ENCODE assay signal across 24 cellular contexts in genomic region chr22:50459016-50459415, GRCh38. TPM values are rescaled to one million over a fixed set of nuclear protein-coding genes. Genes with fewer than 3 reads are reported as not detected.
DNase-seq lines count a peak whose midpoint lies in the region; ATAC-seq, FAIRE-seq and TF ChIP-seq lines count a peak whose summit lies in the region.
"Had no signal": no experiment of that assay in that cellular context is flagged by ENCODE, and none has a peak within 500 bp of the region (broad histone marks: within the 10 kb centered on the region; RNA-seq: fewer than 3 reads in every experiment).

No MANE protein-coding gene starts in this region.

- no peak overlapping the region for H3K4me3 ChIP-seq in GM12878
- H3K4me3 ChIP-seq: A549; BLaER1 treated with 17β-estradiol and CSF1 and Interleukin-3, amounts not matched to agents 10 nM and 100 nM; HAP-1 had no signal

- intact Hi-C loops in activated naive CD4-positive, alpha-beta T cell treated with anti-CD3 and anti-CD28 coated beads for 36 hours (cut with micrococcal nuclease): loop anchor here (5.0 kb wide), 1 partner anchor 38 kb away; no protein-coding TSS in a partner anchor
- intact Hi-C loops in GM12878 (cut with micrococcal nuclease; ENCODE audit: unreplicated experiment): no loop called here

- POLR2A ChIA-PET in GM12878 (lab: Charles Lee): no interaction called here

- H3K9me3 Mint-ChIP-seq in activated naive CD4-positive, alpha-beta T cell treated with anti-CD3 and anti-CD28 coated beads for 36 hours: no peaks in the 10 kb centered on the region
- H3K9me3 Mint-ChIP-seq in stimulated activated naive B cell treated with anti-CD40 and anti-IgM and Interleukin-4, amounts not matched to agents 10 μg/mL and 1 μg/mL and 100 μg/mL, for 72 hours: no peaks in the 10 kb centered on the region
- H3K9me3 Mint-ChIP-seq: CD4-positive, alpha-beta T cell; CD8-positive, alpha-beta memory T cell had no signal

- no peak for TF ChIP-seq RAD21 in GM12878 (IDR thresholded peaks at IDR 0.05; ENCODE audit: insufficient read depth, low read depth, low read length)

- no peaks in the 10 kb centered on the region for H4K20me1 ChIP-seq in GM12878 (ENCODE audit: control insufficient read depth, insufficient read depth)

- TF ChIP-seq CTCF in GM12878 (IDR thresholded peaks at IDR 0.05 in 2 of 3, conservative IDR thresholded peaks at IDR 0.05 in 1 of 3; ENCODE audit: control insufficient read depth in 2 of 3, extremely low read depth in 1 of 3, insufficient read depth in 1 of 3, low read depth in 3 of 3, low read length in 3 of 3): no peak

- 98% methylated on average over 17 of the region's 22 CpGs for WGBS in GM12878 (ENCODE audit: insufficient coverage, insufficient replicate concordance, low lambda C conversion rate, missing lambda C conversion rate)

- no peak overlapping the region for H3K9ac ChIP-seq in GM12878 (ENCODE audit: control insufficient read depth, insufficient read depth, low read length)
- H3K9ac ChIP-seq: BLaER1 treated with 17β-estradiol and CSF1 and Interleukin-3, amounts not matched to agents 10 nM and 100 nM had no signal

- no peaks in the 10 kb centered on the region for H3K27me3 Mint-ChIP-seq in activated naive CD4-positive, alpha-beta T cell treated with anti-CD3 and anti-CD28 coated beads for 36 hours (ENCODE audit: low read depth)
- H3K27me3 Mint-ChIP-seq in stimulated activated naive B cell treated with anti-CD40 and anti-IgM and Interleukin-4, amounts not matched to agents 10 μg/mL and 1 μg/mL and 100 μg/mL, for 72 hours: no peaks in the 10 kb centered on the region
- H3K27me3 Mint-ChIP-seq: CD4-positive, alpha-beta T cell; CD8-positive, alpha-beta memory T cell had no signal

- no peaks in the 10 kb centered on the region for H3K79me2 ChIP-seq in GM12878 (ENCODE audit: control insufficient read depth, insufficient read depth, low read length)

- no peak for TF ChIP-seq EP300 in GM12878 (IDR thresholded peaks at IDR 0.05; ENCODE audit: borderline replicate concordance in 1 of 2, control insufficient read depth in 1 of 2, low read depth in 2 of 2, low read length in 2 of 2)

- no peak for ATAC-seq in GM12878
- ATAC-seq in stimulated activated naive B cell treated with anti-CD40 and anti-IgM and Interleukin-4, amounts not matched to agents 10 μg/mL and 1 μg/mL and 100 μg/mL, for 72 hours (replicated peaks): no peak
- ATAC-seq in stimulated activated naive CD8-positive, alpha-beta T cell treated with anti-CD3 and anti-CD28 coated beads, Interleukin-15, Interleukin-2, amounts not matched to agents 100 U/mL and 50 U/mL, for 24 hours: no peak
- ATAC-seq: A549 had no signal

- BruUV-seq in GM12878 (replicated peaks; lab: Mats Ljungman, UMichigan): no TSS peak

- no peak for DNase-seq in activated naive CD4-positive, alpha-beta T cell treated with anti-CD3 and anti-CD28 coated beads for 36 hours
- no peak for DNase-seq in activated naive CD4-positive, alpha-beta T cell treated with Interleukin-2 at 50 U/mL for 16 hours
- no peak for DNase-seq in GM12878 (ENCODE audit: low read depth, low spot score)
- DNase-seq in stimulated activated naive B cell treated with anti-CD40 and anti-IgM and Interleukin-4, amounts not matched to agents 10 μg/mL and 1 μg/mL and 100 μg/mL, for 72 hours: no peak
- DNase-seq in kidney glomerular epithelial cell (lab: John Stamatoyannopoulos, UW): no peak
- DNase-seq in stimulated activated naive CD8-positive, alpha-beta T cell treated with anti-CD3 and anti-CD28 coated beads, Interleukin-15, Interleukin-2, amounts not matched to agents 100 U/mL and 50 U/mL, for 24 hours: no peak
- DNase-seq: 8988T; ACHN; AML-193; BE2C; CD4-positive, alpha-beta T cell; CD8-positive, alpha-beta memory T cell; DMS 273 treated with DMSO at 0.1 percent for 48 hours; DMS79; EL; GF-D8; GOT3 had no signal

- no peak overlapping the region for H3K4me3 Mint-ChIP-seq in activated naive CD4-positive, alpha-beta T cell treated with anti-CD3 and anti-CD28 coated beads for 36 hours
- H3K4me3 Mint-ChIP-seq in stimulated activated naive B cell treated with anti-CD40 and anti-IgM and Interleukin-4, amounts not matched to agents 10 μg/mL and 1 μg/mL and 100 μg/mL, for 72 hours: no peak overlapping the region
- H3K4me3 Mint-ChIP-seq: CD14-positive monocyte; CD4-positive, alpha-beta T cell had no signal

- H3K4me1 Mint-ChIP-seq in activated naive CD4-positive, alpha-beta T cell treated with anti-CD3 and anti-CD28 coated beads for 36 hours (ENCODE audit: low read depth): no peaks in the 10 kb centered on the region
- peaks cover 5 to 10% of the 10 kb centered on the region in 2 donors for H3K4me1 Mint-ChIP-seq in stimulated activated naive B cell treated with anti-CD40 and anti-IgM and Interleukin-4, amounts not matched to agents 10 μg/mL and 1 μg/mL and 100 μg/mL, for 72 hours
- H3K4me1 Mint-ChIP-seq: CD14-positive monocyte; CD8-positive, alpha-beta memory T cell had no signal

- no peak for FAIRE-seq in GM12878 (lab: Jason Lieb, UNC)
- FAIRE-seq: A549, D721Med, GM12892, H54 had no signal

- H3K9me3 ChIP-seq in GM12878 (replicated peaks; ENCODE audit: control insufficient read depth, insufficient read depth, low read length): no peaks in the 10 kb centered on the region
- H3K9me3 ChIP-seq: A549; BE2C; BLaER1 treated with 17β-estradiol and CSF1 and Interleukin-3, amounts not matched to agents 10 nM and 100 nM; HAP-1 had no signal

- peaks cover 21% of the 10 kb centered on the region for H3K36me3 Mint-ChIP-seq in activated naive CD4-positive, alpha-beta T cell treated with anti-CD3 and anti-CD28 coated beads for 36 hours (ENCODE audit: low read depth)
- peaks cover 53 to 69% of the 10 kb centered on the region in 2 donors for H3K36me3 Mint-ChIP-seq in stimulated activated naive B cell treated with anti-CD40 and anti-IgM and Interleukin-4, amounts not matched to agents 10 μg/mL and 1 μg/mL and 100 μg/mL, for 72 hours

- TF ChIP-seq POLR2A in GM12878 (IDR thresholded peaks at IDR 0.05; ENCODE audit: low read depth, low read length): peak; percentile 18; the same call in 1 of the 2 replicates

- no peak overlapping the region for H2AFZ ChIP-seq in GM12878 (ENCODE audit: control insufficient read depth, low read depth, low read length)

- RAD21 ChIA-PET in GM12878 (lab: Charles Lee; ENCODE audit: unreplicated experiment): no interaction called here

- H3K27ac Mint-ChIP-seq in activated naive CD4-positive, alpha-beta T cell treated with anti-CD3 and anti-CD28 coated beads for 36 hours: peak overlapping the region; percentile 36
- peak overlapping the region; percentile 49 for H3K27ac Mint-ChIP-seq in stimulated activated naive B cell treated with anti-CD40 and anti-IgM and Interleukin-4, amounts not matched to agents 10 μg/mL and 1 μg/mL and 100 μg/mL, for 72 hours
- H3K27ac Mint-ChIP-seq: CD4-positive, alpha-beta T cell had no signal

- H3K27me3 ChIP-seq in GM12878 (replicated peaks in 1 of 2; ENCODE audit: control insufficient read depth in 2 of 2, insufficient read depth in 2 of 2, low read length in 1 of 2): no peaks in the 10 kb centered on the region
- H3K27me3 ChIP-seq: BE2C; BLaER1 treated with 17β-estradiol and CSF1 and Interleukin-3, amounts not matched to agents 10 nM and 100 nM had no signal

- in situ Hi-C loops in GM12878 (cut with MboI): no loop called here

- no peak overlapping the region for H3K4me2 ChIP-seq in GM12878 (ENCODE audit: control insufficient read depth, insufficient read depth)
- H3K4me2 ChIP-seq: A549; BLaER1 treated with 17β-estradiol and CSF1 and Interleukin-3, amounts not matched to agents 10 nM and 100 nM had no signal

- H3K4me1 ChIP-seq in GM12878 (ENCODE audit: control insufficient read depth, insufficient read depth, low read length): no peaks in the 10 kb centered on the region
- H3K4me1 ChIP-seq: A549, BE2C, HAP-1 had no signal

- SMC1A ChIA-PET in GM12878 (lab: Charles Lee; ENCODE audit: uncharacterized antibody, unreplicated experiment): no interaction called here

- H3K36me3 ChIP-seq in GM12878 (ENCODE audit: control insufficient read depth in 2 of 2, insufficient read depth in 2 of 2, low read length in 1 of 2): peaks cover 9 to 54% of the 10 kb centered on the region in 2 experiments; a peak in 3 of 4 replicates

- CTCF ChIA-PET in activated naive CD4-positive, alpha-beta T cell treated with anti-CD3 and anti-CD28 coated beads for 36 hours (lab: Charles Lee): interaction anchor here (1.4 to 3.6 kb wide), 2 partner anchors 11 to 38 kb away, joined by 3 to 16 read pairs; no protein-coding TSS in a partner anchor
- CTCF ChIA-PET in GM12878 (lab: Yijun Ruan, JAX): interaction anchor here (1.3 to 1.4 kb wide), 2 partner anchors 104 to 162 kb away, joined by 3 read pairs; partner anchors contain the start of gene SYCE3

- no peak overlapping the region for H3K27ac ChIP-seq in GM12878 (ENCODE audit: control insufficient read depth, insufficient read depth)
- H3K27ac ChIP-seq: A549; BLaER1 treated with 17β-estradiol and CSF1 and Interleukin-3, amounts not matched to agents 10 nM and 100 nM had no signal

RNA-seq across cellular contexts. Expression of gene SBF1, which starts 15.8 kb away (rescaled TPM):
- 100 to 1,000 TPM; 100 TPM for total RNA-seq in activated naive CD4-positive, alpha-beta T cell treated with anti-CD3 and anti-CD28 coated beads for 36 hours
- 103 and 115 TPM in 2 replicates for total RNA-seq in GM12878 (2013; cell fraction: nucleolus; rRNA removed)
- 42.7 and 48.0 TPM in 2 replicates for total RNA-seq in GM12878 (2014; rRNA removed)
- total RNA-seq in GM12878 (2014; rRNA removed; fragmentation: Illumina TruSeq; extraction: Trizol): 14.6 and 16.1 TPM in 2 replicates
- 77.9 and 95.0 TPM in 2 replicates for total RNA-seq in GM12878 (2021)
- polyA plus RNA-seq in GM12878 (2011; ENCODE audit: low read depth): 12.7 TPM
- polyA plus RNA-seq in GM12878 (2011; rRNA removed): 11.1 and 19.5 TPM in 2 replicates
- polyA plus RNA-seq in GM12878 (2011; cell fraction: cytosol; rRNA removed): 30.3 and 43.4 TPM in 2 replicates
- polyA plus RNA-seq in GM12878 (2011; cell fraction: nucleus; rRNA removed): 215 and 252 TPM in 2 replicates
- polyA plus RNA-seq in GM12878 (2012): 25.9 and 33.5 TPM in 2 replicates
- polyA plus RNA-seq in GM12878 (2014; fragmentation: Illumina TruSeq; extraction: Trizol): 1.2 and 7.4 TPM in 2 replicates
- 1 to 10 TPM in 1 of 2 experiments, under 1 TPM in 1; 0.23 to 1.2 TPM for polyA plus RNA-seq in GM12878 (2014; fragmentation: Nextera tagmentation; extraction: Ambion mirVana)
- polyA plus RNA-seq in GM12878 (2014; rRNA removed): 42.2 and 47.5 TPM in 2 replicates
- polyA plus RNA-seq in GM12878 (2016; fragmentation: Nextera tagmentation; extraction: Ambion mirVana): 10 to 100 TPM; 10.0 to 28.6 TPM
- 46.5 and 73.5 TPM in 2 replicates for polyA minus RNA-seq in GM12878 (2011; rRNA and poly(A)+ RNA removed)
- 27.6 and 33.4 TPM in 2 replicates for polyA minus RNA-seq in GM12878 (2011; cell fraction: cytosol; rRNA and poly(A)+ RNA removed)
- 76.3 and 127 TPM in 2 replicates for polyA minus RNA-seq in GM12878 (2011; cell fraction: nucleus; rRNA and poly(A)+ RNA removed)

RNA-seq across cellular contexts. Expression of gene ADM2, which starts 22.3 kb away (rescaled TPM):
- 1 to 10 TPM; 7.5 to 8.3 TPM for total RNA-seq in activated naive CD4-positive, alpha-beta T cell treated with anti-CD3 and anti-CD28 coated beads for 36 hours
- 0.69 and 0.75 TPM in 2 replicates for total RNA-seq in GM12878 (2013; cell fraction: nucleolus; rRNA removed)
- 0.06 and 0.16 TPM in 2 replicates for total RNA-seq in GM12878 (2014; rRNA removed)
- total RNA-seq in GM12878 (2014; rRNA removed; fragmentation: Illumina TruSeq; extraction: Trizol): 0.04 TPM in 1 of 2 replicates, not detected in the other
- 0.31 and 0.48 TPM in 2 replicates for total RNA-seq in GM12878 (2021)
- polyA plus RNA-seq in GM12878 (2011; ENCODE audit: low read depth): 0.67 TPM
- 0.23 and 0.30 TPM in 2 replicates for polyA plus RNA-seq in GM12878 (2011; rRNA removed)
- 0.40 TPM in 2 replicates for polyA plus RNA-seq in GM12878 (2011; cell fraction: cytosol; rRNA removed)
- polyA plus RNA-seq in GM12878 (2011; cell fraction: nucleus; rRNA removed): 0.73 and 0.93 TPM in 2 replicates
- polyA plus RNA-seq in GM12878 (2012): 1.5 and 1.9 TPM in 2 replicates
- polyA plus RNA-seq in GM12878 (2014; fragmentation: Illumina TruSeq; extraction: Trizol): 0.04 TPM in 1 of 2 replicates, not detected in the other
- polyA plus RNA-seq in GM12878 (2014; fragmentation: Nextera tagmentation; extraction: Ambion mirVana): under 1 TPM in 1 of 2 experiments, not detected in 1; 0.02 TPM
- polyA plus RNA-seq in GM12878 (2014; rRNA removed): 0.14 and 0.33 TPM in 2 replicates
- polyA plus RNA-seq in GM12878 (2016; fragmentation: Nextera tagmentation; extraction: Ambion mirVana): under 1 TPM in 1 of 2 experiments, not detected in 1; 0.17 TPM
- polyA minus RNA-seq in GM12878 (2011; rRNA and poly(A)+ RNA removed): 0.15 and 0.57 TPM in 2 replicates
- 0.42 and 0.67 TPM in 2 replicates for polyA minus RNA-seq in GM12878 (2011; cell fraction: cytosol; rRNA and poly(A)+ RNA removed)
- polyA minus RNA-seq in GM12878 (2011; cell fraction: nucleus; rRNA and poly(A)+ RNA removed): 0.36 and 0.48 TPM in 2 replicates
- polyA plus RNA-seq: CD14-positive monocyte had no signal

RNA-seq across cellular contexts. Expression of gene MIOX, which starts 27.6 kb away (rescaled TPM):
- total RNA-seq in activated naive CD4-positive, alpha-beta T cell treated with anti-CD3 and anti-CD28 coated beads for 36 hours: under 1 TPM in 1 of 2 experiments, not detected in 1; 0.31 TPM
- total RNA-seq in GM12878 (2013; cell fraction: nucleolus; rRNA removed): 0.65 TPM in 1 of 2 replicates, not detected in the other
- total RNA-seq in GM12878 (2014; rRNA removed) (not detected in 2 replicates), GM12878 (2014; rRNA removed; fragmentation: Illumina TruSeq; extraction: Trizol) (not detected in 2 replicates), GM12878 (2021) (not detected in 2 replicates)
- polyA plus RNA-seq in GM12878 (2011; ENCODE audit: low read depth): not detected
- polyA plus RNA-seq in GM12878 (2011; rRNA removed) (0.13 and 0.31 TPM in 2 replicates), GM12878 (2014; fragmentation: Illumina TruSeq; extraction: Trizol) (0.10 TPM in 1 of 2 replicates, not detected in the other), GM12878 (2014; fragmentation: Nextera tagmentation; extraction: Ambion mirVana) (not detected), GM12878 (2014; rRNA removed) (0.36 TPM in 1 of 2 replicates, not detected in the other), GM12878 (2016; fragmentation: Nextera tagmentation; extraction: Ambion mirVana) (not detected)
- polyA plus RNA-seq in GM12878 (2011; cell fraction: cytosol; rRNA removed): 0.12 and 0.64 TPM in 2 replicates
- polyA plus RNA-seq in GM12878 (2011; cell fraction: nucleus; rRNA removed): 1.4 and 2.2 TPM in 2 replicates
- polyA plus RNA-seq in GM12878 (2012): not detected in 2 replicates
- polyA minus RNA-seq in GM12878 (2011; rRNA and poly(A)+ RNA removed): 0.41 TPM in 1 of 2 replicates, not detected in the other
- not detected in 2 replicates for polyA minus RNA-seq in GM12878 (2011; cell fraction: cytosol; rRNA and poly(A)+ RNA removed)
- not detected in 2 replicates for polyA minus RNA-seq in GM12878 (2011; cell fraction: nucleus; rRNA and poly(A)+ RNA removed)
- total RNA-seq: CD4-positive, alpha-beta T cell had no signal
- polyA plus RNA-seq: CD14-positive monocyte; CD8-positive, alpha-beta memory T cell had no signal

RNA-seq across cellular contexts. Expression of gene LMF2, which starts 48.5 kb away (rescaled TPM):
- 10 to 100 TPM; 41.4 to 42.0 TPM for total RNA-seq in activated naive CD4-positive, alpha-beta T cell treated with anti-CD3 and anti-CD28 coated beads for 36 hours
- 34.3 and 36.8 TPM in 2 replicates for total RNA-seq in GM12878 (2013; cell fraction: nucleolus; rRNA removed)
- total RNA-seq in GM12878 (2014; rRNA removed) (32.2 and 34.9 TPM in 2 replicates), GM12878 (2014; rRNA removed; fragmentation: Illumina TruSeq; extraction: Trizol) (5.5 and 5.7 TPM in 2 replicates), GM12878 (2021) (54.7 and 57.5 TPM in 2 replicates)
- polyA plus RNA-seq in GM12878 (2011; ENCODE audit: low read depth): 10.2 TPM
- polyA plus RNA-seq in GM12878 (2011; rRNA removed) (2.3 and 7.6 TPM in 2 replicates), GM12878 (2014; fragmentation: Illumina TruSeq; extraction: Trizol) (0.44 and 3.4 TPM in 2 replicates), GM12878 (2014; fragmentation: Nextera tagmentation; extraction: Ambion mirVana) (under 1 TPM; 0.08 to 0.55 TPM), GM12878 (2014; rRNA removed) (49.4 and 61.2 TPM in 2 replicates), GM12878 (2016; fragmentation: Nextera tagmentation; extraction: Ambion mirVana) (10 to 100 TPM; 36.2 to 39.5 TPM)
- 15.1 and 25.7 TPM in 2 replicates for polyA plus RNA-seq in GM12878 (2011; cell fraction: cytosol; rRNA removed)
- polyA plus RNA-seq in GM12878 (2011; cell fraction: nucleus; rRNA removed): 221 and 276 TPM in 2 replicates
- polyA plus RNA-seq in GM12878 (2012): 30.4 and 36.1 TPM in 2 replicates
- 9.9 and 19.8 TPM in 2 replicates for polyA minus RNA-seq in GM12878 (2011; rRNA and poly(A)+ RNA removed)
- 12.6 and 15.1 TPM in 2 replicates for polyA minus RNA-seq in GM12878 (2011; cell fraction: cytosol; rRNA and poly(A)+ RNA removed)
- 37.8 and 63.0 TPM in 2 replicates for polyA minus RNA-seq in GM12878 (2011; cell fraction: nucleus; rRNA and poly(A)+ RNA removed)

RNA-seq across cellular contexts. Expression of gene NCAPH2, which starts 49.0 kb away (rescaled TPM):
- 100 to 1,000 TPM; 104 to 115 TPM for total RNA-seq in activated naive CD4-positive, alpha-beta T cell treated with anti-CD3 and anti-CD28 coated beads for 36 hours
- total RNA-seq in GM12878 (2013; cell fraction: nucleolus; rRNA removed): 43.3 and 47.4 TPM in 2 replicates
- total RNA-seq in GM12878 (2014; rRNA removed) (78.5 and 86.1 TPM in 2 replicates), GM12878 (2014; rRNA removed; fragmentation: Illumina TruSeq; extraction: Trizol) (33.9 and 39.4 TPM in 2 replicates), GM12878 (2021) (99.8 and 110 TPM in 2 replicates)
- polyA plus RNA-seq in GM12878 (2011; ENCODE audit: low read depth): 19.5 TPM
- polyA plus RNA-seq in GM12878 (2011; rRNA removed) (18.4 and 31.9 TPM in 2 replicates), GM12878 (2014; fragmentation: Illumina TruSeq; extraction: Trizol) (22.7 and 36.9 TPM in 2 replicates), GM12878 (2014; fragmentation: Nextera tagmentation; extraction: Ambion mirVana) (10 to 100 TPM in 1 of 2 experiments, 1 to 10 TPM in 1; 5.0 to 16.9 TPM), GM12878 (2014; rRNA removed) (80.3 and 84.2 TPM in 2 replicates), GM12878 (2016; fragmentation: Nextera tagmentation; extraction: Ambion mirVana) (10 to 100 TPM; 81.7 to 85.8 TPM)
- 52.9 and 83.1 TPM in 2 replicates for polyA plus RNA-seq in GM12878 (2011; cell fraction: cytosol; rRNA removed)
- 135 and 170 TPM in 2 replicates for polyA plus RNA-seq in GM12878 (2011; cell fraction: nucleus; rRNA removed)
- 46.8 and 48.7 TPM in 2 replicates for polyA plus RNA-seq in GM12878 (2012)
- 26.8 and 64.7 TPM in 2 replicates for polyA minus RNA-seq in GM12878 (2011; rRNA and poly(A)+ RNA removed)
- 31.8 and 32.3 TPM in 2 replicates for polyA minus RNA-seq in GM12878 (2011; cell fraction: cytosol; rRNA and poly(A)+ RNA removed)
- polyA minus RNA-seq in GM12878 (2011; cell fraction: nucleus; rRNA and poly(A)+ RNA removed): 26.2 and 40.9 TPM in 2 replicates

Comparison
In these comparisons a context has a peak if more than half of its experiments do, and no peak if none do; other contexts are left out.
1. RNA of gene ADM2, which starts 22.3 kb away (total RNA-seq): 7.5 to 8.3 TPM in activated naive CD4-positive, alpha-beta T cell treated with anti-CD3 and anti-CD28 coated beads for 36 hours; 0.04 to 0.75 TPM in GM12878; every median in the first group is over 4 times any median in the second.